ENCODE assay signal across 2 cellular contexts in genomic region chr11:71542856-71543743, GRCh38.
TF ChIP-seq lines count a peak whose summit lies in the region.

No MANE protein-coding gene starts in this region.

TF ChIP-seq in HepG2, 621 proteins besides CTCF, POLR2A, EP300 and RAD21:
- no peak for TF ChIP-seq ZFP62 (CRISPR knock-in tag; IDR thresholded peaks at IDR 0.05)
- TF ChIP-seq ZNF687 (CRISPR knock-in tag; IDR thresholded peaks at IDR 0.05), result peak; percentile 35; the same call in 1 of the 2 replicates
- TF ChIP-seq SPEN (CRISPR knock-in tag; IDR thresholded peaks at IDR 0.05; ENCODE audit: low read depth), result 0 out of 2 replicates have a peak, but pooled peaks have one; percentile 12
- TF ChIP-seq ZNF644 (CRISPR knock-in tag; IDR thresholded peaks at IDR 0.05; ENCODE audit: low read depth), result no peak
- TF ChIP-seq ATF7 (IDR thresholded peaks at IDR 0.05), result no peak
- TF ChIP-seq ATF7 (CRISPR knock-in tag; IDR thresholded peaks at IDR 0.05), result no peak
- TF ChIP-seq HOXA3 (CRISPR knock-in tag; IDR thresholded peaks at IDR 0.05), result no peak
- no peak for TF ChIP-seq ZNF333 (CRISPR knock-in tag; IDR thresholded peaks at IDR 0.05; ENCODE audit: borderline replicate concordance)

TF ChIP-seq in HCT116, 20 proteins besides CTCF, POLR2A, EP300 and RAD21:
- TF ChIP-seq FOSL1 (IDR thresholded peaks at IDR 0.05; ENCODE audit: low read depth), result peak; percentile 28; the same call in 1 of the 2 replicates
- TF ChIP-seq JUND (IDR thresholded peaks at IDR 0.05), result peak; percentile 26; the same call in 1 of the 2 replicates
- TF ChIP-seq CEBPB (IDR thresholded peaks at IDR 0.05; ENCODE audit: low read depth), result no peak
- no peak for TF ChIP-seq CBX3 (IDR thresholded peaks at IDR 0.05; ENCODE audit: low read depth)
